1 cellular context compared by ENCODE assay signal in genomic region chr9:137634016-137634415, GRCh38.
TF ChIP-seq lines count a peak whose summit lies in the region.

No MANE protein-coding gene starts in this region.

TF ChIP-seq in HepG2, 621 proteins besides CTCF, POLR2A, EP300 and RAD21:
- TF ChIP-seq SP2 (CRISPR knock-in tag; IDR thresholded peaks at IDR 0.05) (no peak), MED1 (CRISPR knock-in tag; IDR thresholded peaks at IDR 0.05) (no peak), PHF20 (CRISPR knock-in tag; IDR thresholded peaks at IDR 0.05) (no peak), NFIC (IDR thresholded peaks at IDR 0.05; ENCODE audit: low read length) (no peak), ZNF567 (CRISPR knock-in tag; IDR thresholded peaks at IDR 0.05; ENCODE audit: borderline replicate concordance) (no peak), ZNF251 (CRISPR knock-in tag; IDR thresholded peaks at IDR 0.05) (no peak), ZNF747 (CRISPR knock-in tag; IDR thresholded peaks at IDR 0.05; ENCODE audit: borderline replicate concordance) (no peak), FOXO1 (CRISPR knock-in tag; IDR thresholded peaks at IDR 0.05) (no peak), EZH2 (conservative IDR thresholded peaks at IDR 0.05; ENCODE audit: low read depth, low read length) (no peak), UBTF (CRISPR knock-in tag; IDR thresholded peaks at IDR 0.05) (no peak), CAMTA2 (CRISPR knock-in tag; IDR thresholded peaks at IDR 0.05; ENCODE audit: borderline replicate concordance) (no peak), ZSCAN31 (CRISPR knock-in tag; IDR thresholded peaks at IDR 0.05; ENCODE audit: low read depth) (no peak), HHEX (CRISPR knock-in tag; IDR thresholded peaks at IDR 0.05) (no peak)
- TF ChIP-seq, protein P1, sequence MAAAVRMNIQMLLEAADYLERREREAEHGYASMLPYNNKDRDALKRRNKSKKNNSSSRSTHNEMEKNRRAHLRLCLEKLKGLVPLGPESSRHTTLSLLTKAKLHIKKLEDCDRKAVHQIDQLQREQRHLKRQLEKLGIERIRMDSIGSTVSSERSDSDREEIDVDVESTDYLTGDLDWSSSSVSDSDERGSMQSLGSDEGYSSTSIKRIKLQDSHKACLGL (CRISPR knock-in tag; IDR thresholded peaks at IDR 0.05), result no peak
- TF ChIP-seq, protein P2, sequence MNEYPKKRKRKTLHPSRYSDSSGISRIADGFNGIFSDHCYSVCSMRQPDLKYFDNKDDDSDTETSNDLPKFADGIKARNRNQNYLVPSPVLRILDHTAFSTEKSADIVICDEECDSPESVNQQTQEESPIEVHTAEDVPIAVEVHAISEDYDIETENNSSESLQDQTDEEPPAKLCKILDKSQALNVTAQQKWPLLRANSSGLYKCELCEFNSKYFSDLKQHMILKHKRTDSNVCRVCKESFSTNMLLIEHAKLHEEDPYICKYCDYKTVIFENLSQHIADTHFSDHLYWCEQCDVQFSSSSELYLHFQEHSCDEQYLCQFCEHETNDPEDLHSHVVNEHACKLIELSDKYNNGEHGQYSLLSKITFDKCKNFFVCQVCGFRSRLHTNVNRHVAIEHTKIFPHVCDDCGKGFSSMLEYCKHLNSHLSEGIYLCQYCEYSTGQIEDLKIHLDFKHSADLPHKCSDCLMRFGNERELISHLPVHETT (CRISPR knock-in tag; conservative IDR thresholded peaks at IDR 0.05), result no peak
